1 cellular context compared by ENCODE assay signal in genomic region chr1:243792891-243793290, GRCh38.
TF ChIP-seq lines count a peak whose summit lies in the region.

No MANE protein-coding gene starts in this region.

TF ChIP-seq in endothelial cell of umbilical vein, 7 proteins besides CTCF, POLR2A, EP300 and RAD21:
- TF ChIP-seq FOS (IDR thresholded peaks at IDR 0.05; ENCODE audit: borderline replicate concordance, insufficient read depth, low read length), result no peak
- no peak for TF ChIP-seq GATA2 (IDR thresholded peaks at IDR 0.05; ENCODE audit: insufficient read depth, insufficient read length, low read depth, low read length)
- TF ChIP-seq, protein P1, sequence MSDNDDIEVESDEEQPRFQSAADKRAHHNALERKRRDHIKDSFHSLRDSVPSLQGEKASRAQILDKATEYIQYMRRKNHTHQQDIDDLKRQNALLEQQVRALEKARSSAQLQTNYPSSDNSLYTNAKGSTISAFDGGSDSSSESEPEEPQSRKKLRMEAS (IDR thresholded peaks at IDR 0.05; ENCODE audit: insufficient read depth, insufficient read length), result no peak
- TF ChIP-seq EZH2 (IDR thresholded peaks at IDR 0.05; ENCODE audit: borderline replicate concordance, low read depth, low read length, severe bottlenecking), result no peak
- no peak for TF ChIP-seq POLR2AphosphoS5 (IDR thresholded peaks at IDR 0.05; ENCODE audit: insufficient read depth, low read depth, low read length)
- no peak for TF ChIP-seq JUN (IDR thresholded peaks at IDR 0.05; ENCODE audit: borderline replicate concordance, insufficient read depth, insufficient read length, low read depth)
- TF ChIP-seq MYC (IDR thresholded peaks at IDR 0.05; ENCODE audit: low read depth, low read length), result no peak
